Comparison of ENCODE assay signal across 8 cellular contexts in genomic region chr19:55385749-55386514, GRCh38. TPM values are rescaled to one million over a fixed set of nuclear protein-coding genes. Genes with fewer than 3 reads are reported as not detected.
DNase-seq lines count a peak whose midpoint lies in the region; ATAC-seq and TF ChIP-seq lines count a peak whose summit lies in the region.

RPL28 (plus strand) TSS chr19:55385932; CDS start chr19:55386358, 426 bp downstream.

- H3K4me3 ChIP-seq in WERI-Rb-1 (ENCODE audit: low read depth, low read length) (peak within 1 kb of the TSS; percentile 85), mammary epithelial cell (replicated peaks in 1 of 3; ENCODE audit: insufficient read depth in 1 of 3, low read depth in 2 of 3, low read length in 3 of 3) (peak within 1 kb of the TSS; percentile 74 to 98 (median 81)), smooth muscle cell (peak within 1 kb of the TSS; percentile 85)

- TSS peak; percentile 82 for BruUV-seq in mammary epithelial cell (replicated peaks; lab: Mats Ljungman, UMichigan)

- H3K4me2 ChIP-seq in mammary epithelial cell (ENCODE audit: insufficient read depth, low read depth, low read length) (peak within 1 kb of the TSS; percentile 96), smooth muscle cell (peak within 1 kb of the TSS; percentile 93)

- CTCF ChIA-PET in mammary epithelial cell (lab: Charles Lee; ENCODE audit: low non-redundant PET) = no interaction called here

- H3F3A ChIP-seq in smooth muscle cell (ENCODE audit: low read depth) = peaks cover 9% of the 10 kb centered on the region

- H3K9me3 ChIP-seq in WERI-Rb-1 (ENCODE audit: severe bottlenecking) (no peaks in the 10 kb centered on the region), mammary epithelial cell (replicated peaks; ENCODE audit: insufficient read depth, low read length) (no peaks in the 10 kb centered on the region), smooth muscle cell (replicated peaks; ENCODE audit: low read depth) (no peaks in the 10 kb centered on the region)

- peaks cover 72% of the 10 kb centered on the region for H3K79me2 ChIP-seq in mammary epithelial cell (ENCODE audit: insufficient read depth, low read length)
- peaks cover 39% of the 10 kb centered on the region for H3K79me2 ChIP-seq in smooth muscle cell (ENCODE audit: low read depth)

- DNase-seq in A172 (ENCODE audit: low spot score) (peak; percentile 99), NCI-H2196 treated with DMSO at 0.1 percent for 48 hours (lab: John Stamatoyannopoulos, UW; ENCODE audit: unreplicated experiment) (peak; percentile 95), WERI-Rb-1 (peak; percentile 97), mammary epithelial cell (peak; percentile 96), iPS-NIHi11 (ENCODE audit: low spot score) (peak; percentile 89), smooth muscle cell (lab: John Stamatoyannopoulos, UW; ENCODE audit: unreplicated experiment) (peak; percentile 84)

- H3K9ac ChIP-seq in mammary epithelial cell (ENCODE audit: insufficient read depth, low read length) = peak within 1 kb of the TSS; percentile 90
- peak within 1 kb of the TSS; percentile 92 for H3K9ac ChIP-seq in smooth muscle cell (ENCODE audit: low read depth)

- H3K27me3 ChIP-seq in WERI-Rb-1 (ENCODE audit: insufficient read depth, low read depth, severe bottlenecking) (no peaks in the 10 kb centered on the region), mammary epithelial cell (ENCODE audit: insufficient read depth, low read length) (no peaks in the 10 kb centered on the region), smooth muscle cell (ENCODE audit: low read depth) (no peaks in the 10 kb centered on the region)

- H3K36me3 ChIP-seq in WERI-Rb-1 (peaks cover 46% of the 10 kb centered on the region), mammary epithelial cell (ENCODE audit: insufficient read depth, low read length) (peaks cover 16% of the 10 kb centered on the region), smooth muscle cell (ENCODE audit: low read depth) (no peaks in the 10 kb centered on the region)

- dilution Hi-C loops in mammary epithelial cell (cut with HindIII; ENCODE audit: low sequenced_read_pairs) = loop anchor here (5.0 kb wide), 2 partner anchors 39 to 89 kb away; no protein-coding TSS in a partner anchor

- peaks cover 32% of the 10 kb centered on the region for H3K4me1 ChIP-seq in mammary epithelial cell (ENCODE audit: insufficient read depth, low read length)
- peaks cover 33% of the 10 kb centered on the region for H3K4me1 ChIP-seq in smooth muscle cell (ENCODE audit: low read depth)

- peak within 1 kb of the TSS; percentile 94 for H2AFZ ChIP-seq in mammary epithelial cell (ENCODE audit: low read depth, low read length)
- peak within 1 kb of the TSS; percentile 89 for H2AFZ ChIP-seq in smooth muscle cell (ENCODE audit: low read depth)

- in situ Hi-C loops in mammary epithelial cell (cut with MboI; ENCODE audit: low sequenced_read_pairs in 2 of 2) = loop anchor here (10.0 kb wide), 2 partner anchors 81 to 91 kb away; no protein-coding TSS in a partner anchor

- intact Hi-C loops in mammary epithelial cell (cut with micrococcal nuclease) = loop anchor here (2.0 kb wide), 5 partner anchors 21 to 93 kb away; partner anchors contain the start of genes KMT5C and UBE2S

- WGBS in mammary epithelial cell (ENCODE audit: low coverage, missing lambda C conversion rate) = 3% methylated on average over 21 of the region's 65 CpGs
- whole genome bisulfite sequencing in smooth muscle cell (ENCODE audit: low lambda C conversion rate) = 1% methylated on average over 65 of the region's 65 CpGs

- ATAC-seq in GM18520 (IDR thresholded peaks at IDR 0.05; ENCODE audit: unreplicated experiment) (peak; percentile 71), HG03064 (IDR thresholded peaks at IDR 0.05; ENCODE audit: low read depth, unreplicated experiment) (peak; percentile 52)

- H4K20me1 ChIP-seq in mammary epithelial cell (ENCODE audit: insufficient read depth, low read length) (peaks cover 7% of the 10 kb centered on the region), smooth muscle cell (ENCODE audit: low read depth) (peaks cover 52% of the 10 kb centered on the region)

- H3K27ac ChIP-seq in WERI-Rb-1 = peak within 1 kb of the TSS; percentile 79
- peak within 1 kb of the TSS; percentile 89 for H3K27ac ChIP-seq in mammary epithelial cell (ENCODE audit: insufficient read depth, low read depth, low read length)
- peak within 1 kb of the TSS; percentile 90 for H3K27ac ChIP-seq in smooth muscle cell (ENCODE audit: low read depth)

- TF ChIP-seq CTCF in WERI-Rb-1 (IDR thresholded peaks at IDR 0.05; ENCODE audit: low read depth, low read length) (no peak), mammary epithelial cell (conservative IDR thresholded peaks at IDR 0.05 in 1 of 2, IDR thresholded peaks at IDR 0.05 in 1 of 2; ENCODE audit: extremely low read depth in 1 of 2, insufficient read depth in 1 of 2, low read depth in 1 of 2, low read length in 2 of 2) (no peak), smooth muscle cell (IDR thresholded peaks at IDR 0.05; ENCODE audit: borderline replicate concordance, insufficient read depth, poor library complexity, severe bottlenecking) (no peak)

RNA-seq across cellular contexts. Expression of gene RPL28, which starts in this region (rescaled TPM):
- total RNA-seq in A172 (2014; rRNA removed; shearing (Covaris generic)) = 453 and 647 TPM in 2 replicates
- total RNA-seq in mammary epithelial cell (1,000 to 10,000 TPM in 1 of 2 donors, 100 to 1,000 TPM in 1; 279 to 1,713 TPM), smooth muscle cell (824 and 1,108 TPM in 2 replicates)
- polyA plus RNA-seq in mammary epithelial cell (1,043 TPM), smooth muscle cell (515 and 595 TPM in 2 replicates)
- polyA minus RNA-seq in mammary epithelial cell = 571 TPM

Comparison
In these comparisons a context has a peak if more than half of its experiments do, and no peak if none do; other contexts are left out.
1. Peak in every context shown above with its lines: DNase-seq, ATAC-seq, H3K4me3 ChIP-seq and H3K27ac ChIP-seq.